ENCODE assay signal across 8 cellular contexts in the genomic region with DNA sequence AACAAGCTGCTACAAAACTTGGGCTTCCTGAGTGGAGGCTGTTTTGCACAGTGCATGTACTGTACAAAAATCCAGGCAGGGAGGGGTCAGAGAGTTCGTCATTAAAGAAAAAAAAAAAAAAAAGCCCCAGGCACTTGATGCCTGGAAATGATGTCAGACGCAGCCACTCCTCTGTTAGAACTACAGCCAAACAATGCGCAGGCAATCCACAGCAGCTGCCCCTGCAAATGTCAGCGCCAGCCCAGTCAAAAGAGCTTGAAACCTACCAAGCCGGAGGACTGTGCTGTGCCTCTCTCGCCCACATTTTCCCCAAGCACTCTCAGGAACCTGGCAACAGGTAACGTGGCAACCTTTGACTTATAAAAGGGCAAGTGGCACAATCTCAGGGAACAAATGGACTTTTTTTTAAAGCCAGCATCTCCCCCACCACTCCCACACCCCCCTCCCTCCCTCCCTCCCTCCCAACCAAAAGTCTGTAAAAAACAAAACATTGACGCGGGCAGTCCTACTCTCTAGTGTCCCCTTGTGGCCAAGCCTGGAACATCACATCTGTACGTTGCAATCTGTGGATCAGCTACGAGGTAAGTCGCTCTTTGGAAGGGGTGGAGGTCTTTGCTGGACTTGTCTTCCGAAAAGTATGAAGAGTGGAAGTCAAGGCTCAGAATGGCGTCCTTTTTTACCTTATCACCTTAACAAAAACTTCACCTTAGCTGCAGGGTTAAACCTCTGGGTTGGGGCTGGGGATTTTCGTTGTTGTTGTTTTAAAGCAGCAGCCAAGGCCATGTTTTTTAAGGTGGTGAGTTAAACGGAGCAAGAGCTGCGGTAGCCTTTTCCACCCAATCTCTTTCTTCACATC.
A peak's percentile ranks its signal among the peaks of the same experiment; 100 is the strongest.
DNase-seq lines count a peak whose midpoint lies in the region; ATAC-seq and TF ChIP-seq lines count a peak whose summit lies in the region.

No MANE protein-coding gene starts in this region.

- peak; percentile 85 for DNase-seq in NCI-H1105 treated with DMSO at 0.1 percent for 48 hours (lab: John Stamatoyannopoulos, UW)
- DNase-seq in activated naive CD8-positive, alpha-beta T cell treated with anti-CD3 and anti-CD28 coated beads, Interleukin-2, amount 50 U/mL, for 24 hours = peak; percentile 88
- peak; percentile 92 for DNase-seq in cardiac septum (ENCODE audit: low spot score)
- DNase-seq in posterior cingulate gyrus = peak; percentile 67 to 96 (median 86)
- peak in 1 of 2 donors; percentile 92 for DNase-seq in upper lobe of left lung

- H3K27ac ChIP-seq in SU-DHL-6 (ENCODE audit: low read depth, low read length) (peak overlapping the region; percentile 83), upper lobe of left lung (peak overlapping the region; percentile 95 to 97 (median 95))

- peaks cover 56% of the 10 kb centered on the region for H3K4me1 Mint-ChIP-seq in activated naive CD8-positive, alpha-beta T cell treated with anti-CD3 and anti-CD28 coated beads, Interleukin-2, amount 50 U/mL, for 24 hours

- H3F3A ChIP-seq in SU-DHL-6 (ENCODE audit: insufficient read depth) = peaks cover 4% of the 10 kb centered on the region; the same call in 1 of the 2 replicates

- no peaks in the 10 kb centered on the region for H3K9me2 ChIP-seq in SU-DHL-6 (replicated peaks; ENCODE audit: insufficient read depth, low read length)

- peak overlapping the region; percentile 100 for H3K27ac Mint-ChIP-seq in activated naive CD8-positive, alpha-beta T cell treated with anti-CD3 and anti-CD28 coated beads, Interleukin-2, amount 50 U/mL, for 24 hours

- TF ChIP-seq POLR2A in upper lobe of left lung (IDR thresholded peaks at IDR 0.05) = peak in 3 of 4 donors; percentile 47 to 80 (median 52)

- H4K20me1 ChIP-seq in SU-DHL-6 (ENCODE audit: low read depth, low read length) = no peaks in the 10 kb centered on the region

- H3K36me3 Mint-ChIP-seq in activated naive CD8-positive, alpha-beta T cell treated with anti-CD3 and anti-CD28 coated beads, Interleukin-2, amount 50 U/mL, for 24 hours (ENCODE audit: low read depth) = peaks cover 4% of the 10 kb centered on the region

- peak; percentile 35 to 95 (median 78) for TF ChIP-seq EP300 in upper lobe of left lung (IDR thresholded peaks at IDR 0.05)

- peak overlapping the region; percentile 98 for H2AFZ ChIP-seq in SU-DHL-6 (ENCODE audit: low read depth, low read length, severe bottlenecking)

- peaks cover 41 to 53% (median 45%) of the 10 kb centered on the region in 4 donors for H3K4me1 ChIP-seq in upper lobe of left lung

- H3K27me3 ChIP-seq in SU-DHL-6 (ENCODE audit: low read length) (no peaks in the 10 kb centered on the region), upper lobe of left lung (no peaks in the 10 kb centered on the region)

- H3K79me2 ChIP-seq in SU-DHL-6 (ENCODE audit: insufficient read depth, low read length) = no peaks in the 10 kb centered on the region

- H3K9ac ChIP-seq in SU-DHL-6 (ENCODE audit: low read length) = peak overlapping the region; percentile 49

- H3K9me3 Mint-ChIP-seq in activated naive CD8-positive, alpha-beta T cell treated with anti-CD3 and anti-CD28 coated beads, Interleukin-2, amount 50 U/mL, for 24 hours = no peaks in the 10 kb centered on the region

- peak overlapping the region; percentile 80 for H3K4me2 ChIP-seq in SU-DHL-6 (ENCODE audit: low read depth, low read length, poor library complexity, severe bottlenecking)

- peak; percentile 63 for ATAC-seq in HG02678 (IDR thresholded peaks at IDR 0.05; ENCODE audit: unreplicated experiment)
- ATAC-seq in activated naive CD8-positive, alpha-beta T cell treated with anti-CD3 and anti-CD28 coated beads, Interleukin-2, amount 50 U/mL, for 24 hours = peak; percentile 91
- peak; percentile 92 to 95 for ATAC-seq in upper lobe of left lung (ENCODE audit: low FRiP score in 2 of 2)

- H3K4me3 ChIP-seq in SU-DHL-6 (ENCODE audit: insufficient read depth, low read length, poor library complexity, severe bottlenecking) (peak overlapping the region; percentile 53), upper lobe of left lung (peak overlapping the region; percentile 14 to 52 (median 42))

- intact Hi-C loops in cardiac septum (cut with DNase I) = loop anchor here (1.0 to 5.0 kb wide), 5 partner anchors 9 to 145 kb away; no protein-coding TSS in a partner anchor
- intact Hi-C loops in posterior cingulate gyrus (cut with DNase I) = loop anchor here (2.0 to 5.0 kb wide), 2 partner anchors 67 to 139 kb away; no protein-coding TSS in a partner anchor

- H3K9me3 ChIP-seq in SU-DHL-6 (ENCODE audit: insufficient read depth, low read length) = no peaks in the 10 kb centered on the region
- H3K9me3 ChIP-seq in upper lobe of left lung = no peaks in the 10 kb centered on the region

- WGBS in upper lobe of left lung, 2 donors = 1 to 2% methylated on average over 17 of the region's 17 CpGs

- H3K36me3 ChIP-seq in SU-DHL-6 (ENCODE audit: low read length) (no peaks in the 10 kb centered on the region), upper lobe of left lung (no peaks in the 10 kb centered on the region)

- H3K27me3 Mint-ChIP-seq in activated naive CD8-positive, alpha-beta T cell treated with anti-CD3 and anti-CD28 coated beads, Interleukin-2, amount 50 U/mL, for 24 hours = no peaks in the 10 kb centered on the region

- TF ChIP-seq CTCF in GM12874 (IDR thresholded peaks at IDR 0.05; ENCODE audit: insufficient read depth, low read depth, low read length) = peak; percentile 88
- peak; percentile 50 for TF ChIP-seq CTCF in SU-DHL-6 (IDR thresholded peaks at IDR 0.05; ENCODE audit: insufficient read depth, low read length, poor library complexity, severe bottlenecking)
- TF ChIP-seq CTCF in upper lobe of left lung (IDR thresholded peaks at IDR 0.05) = peak; percentile 76 to 92 (median 85)

- H3K4me3 Mint-ChIP-seq in activated naive CD8-positive, alpha-beta T cell treated with anti-CD3 and anti-CD28 coated beads, Interleukin-2, amount 50 U/mL, for 24 hours = peak overlapping the region; percentile 88
